1 cellular context compared by ENCODE assay signal in genomic region chr5:69217732-69218568, GRCh38.
A peak's percentile ranks its signal among the peaks of the same experiment; 100 is the strongest.
TF ChIP-seq lines count a peak whose summit lies in the region.

No MANE protein-coding gene starts in this region.

TF ChIP-seq in WTC11, 78 proteins besides CTCF, POLR2A, EP300 and RAD21 (continued from another document):
- TF ChIP-seq, protein P1, sequence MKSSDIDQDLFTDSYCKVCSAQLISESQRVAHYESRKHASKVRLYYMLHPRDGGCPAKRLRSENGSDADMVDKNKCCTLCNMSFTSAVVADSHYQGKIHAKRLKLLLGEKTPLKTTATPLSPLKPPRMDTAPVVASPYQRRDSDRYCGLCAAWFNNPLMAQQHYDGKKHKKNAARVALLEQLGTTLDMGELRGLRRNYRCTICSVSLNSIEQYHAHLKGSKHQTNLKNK (CRISPR knock-in tag; IDR thresholded peaks at IDR 0.05), result 0 out of 2 replicates have a peak, but pooled peaks have one; percentile 44
- TF ChIP-seq TEAD4 (CRISPR knock-in tag; IDR thresholded peaks at IDR 0.05) (no peak), KAT7 (CRISPR knock-in tag; IDR thresholded peaks at IDR 0.05; ENCODE audit: borderline replicate concordance) (no peak), HMGA2 (CRISPR knock-in tag; IDR thresholded peaks at IDR 0.05) (0 out of 2 replicates have a peak, but pooled peaks have one; percentile 7), SOX15 (CRISPR knock-in tag; IDR thresholded peaks at IDR 0.05) (no peak), FOXJ3 (CRISPR knock-in tag; IDR thresholded peaks at IDR 0.05; ENCODE audit: borderline replicate concordance) (no peak), RELA (CRISPR knock-in tag; IDR thresholded peaks at IDR 0.05; ENCODE audit: borderline replicate concordance) (no peak), ATF2 (CRISPR knock-in tag; IDR thresholded peaks at IDR 0.05; ENCODE audit: borderline replicate concordance, low read depth) (no peak), NR3C1 (CRISPR knock-in tag; conservative IDR thresholded peaks at IDR 0.05; ENCODE audit: low read depth) (no peak), OVOL2 (CRISPR knock-in tag; IDR thresholded peaks at IDR 0.05; ENCODE audit: borderline replicate concordance) (no peak), FOXK1 (CRISPR knock-in tag; IDR thresholded peaks at IDR 0.05) (peak; percentile 69), JUN (CRISPR knock-in tag; IDR thresholded peaks at IDR 0.05) (no peak; the same call in 1 of the 2 replicates), ZNF317 (CRISPR knock-in tag; IDR thresholded peaks at IDR 0.05; ENCODE audit: borderline replicate concordance, low read depth) (no peak), ZNF396 (CRISPR knock-in tag; IDR thresholded peaks at IDR 0.05; ENCODE audit: borderline replicate concordance) (no peak), ZNF416 (CRISPR knock-in tag; IDR thresholded peaks at IDR 0.05) (no peak), GRHL2 (CRISPR knock-in tag; IDR thresholded peaks at IDR 0.05; ENCODE audit: insufficient replicate concordance, severe bottlenecking) (no peak), ZNF232 (CRISPR knock-in tag; IDR thresholded peaks at IDR 0.05) (0 out of 2 replicates have a peak, but pooled peaks have one; percentile 45), ZNF423 (CRISPR knock-in tag; IDR thresholded peaks at IDR 0.05) (no peak), ZNF532 (CRISPR knock-in tag; IDR thresholded peaks at IDR 0.05; ENCODE audit: borderline replicate concordance) (no peak), SMAD3 (CRISPR knock-in tag; IDR thresholded peaks at IDR 0.05; ENCODE audit: borderline replicate concordance) (peak; percentile 39; the same call in 1 of the 2 replicates), MXD4 (CRISPR knock-in tag; IDR thresholded peaks at IDR 0.05; ENCODE audit: borderline replicate concordance) (no peak), ESRRA (CRISPR knock-in tag; IDR thresholded peaks at IDR 0.05; ENCODE audit: borderline replicate concordance) (no peak), GTF2I (CRISPR knock-in tag; conservative IDR thresholded peaks at IDR 0.05) (no peak), PREB (CRISPR knock-in tag; IDR thresholded peaks at IDR 0.05; ENCODE audit: borderline replicate concordance) (no peak), MYBL2 (CRISPR knock-in tag; IDR thresholded peaks at IDR 0.05) (peak; percentile 50; the same call in 1 of the 2 replicates)
- TF ChIP-seq, protein P2, sequence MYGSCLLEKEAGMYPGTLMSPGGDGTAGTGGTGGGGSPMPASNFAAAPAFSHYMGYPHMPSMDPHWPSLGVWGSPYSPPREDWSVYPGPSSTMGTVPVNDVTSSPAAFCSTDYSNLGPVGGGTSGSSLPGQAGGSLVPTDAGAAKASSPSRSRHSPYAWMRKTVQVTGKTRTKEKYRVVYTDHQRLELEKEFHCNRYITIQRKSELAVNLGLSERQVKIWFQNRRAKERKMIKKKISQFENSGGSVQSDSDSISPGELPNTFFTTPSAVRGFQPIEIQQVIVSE (CRISPR knock-in tag; IDR thresholded peaks at IDR 0.05; ENCODE audit: borderline replicate concordance), result no peak
- TF ChIP-seq, protein P3, sequence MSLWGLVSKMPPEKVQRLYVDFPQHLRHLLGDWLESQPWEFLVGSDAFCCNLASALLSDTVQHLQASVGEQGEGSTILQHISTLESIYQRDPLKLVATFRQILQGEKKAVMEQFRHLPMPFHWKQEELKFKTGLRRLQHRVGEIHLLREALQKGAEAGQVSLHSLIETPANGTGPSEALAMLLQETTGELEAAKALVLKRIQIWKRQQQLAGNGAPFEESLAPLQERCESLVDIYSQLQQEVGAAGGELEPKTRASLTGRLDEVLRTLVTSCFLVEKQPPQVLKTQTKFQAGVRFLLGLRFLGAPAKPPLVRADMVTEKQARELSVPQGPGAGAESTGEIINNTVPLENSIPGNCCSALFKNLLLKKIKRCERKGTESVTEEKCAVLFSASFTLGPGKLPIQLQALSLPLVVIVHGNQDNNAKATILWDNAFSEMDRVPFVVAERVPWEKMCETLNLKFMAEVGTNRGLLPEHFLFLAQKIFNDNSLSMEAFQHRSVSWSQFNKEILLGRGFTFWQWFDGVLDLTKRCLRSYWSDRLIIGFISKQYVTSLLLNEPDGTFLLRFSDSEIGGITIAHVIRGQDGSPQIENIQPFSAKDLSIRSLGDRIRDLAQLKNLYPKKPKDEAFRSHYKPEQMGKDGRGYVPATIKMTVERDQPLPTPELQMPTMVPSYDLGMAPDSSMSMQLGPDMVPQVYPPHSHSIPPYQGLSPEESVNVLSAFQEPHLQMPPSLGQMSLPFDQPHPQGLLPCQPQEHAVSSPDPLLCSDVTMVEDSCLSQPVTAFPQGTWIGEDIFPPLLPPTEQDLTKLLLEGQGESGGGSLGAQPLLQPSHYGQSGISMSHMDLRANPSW (CRISPR knock-in tag; conservative IDR thresholded peaks at IDR 0.05; ENCODE audit: low read depth), result no peak
- TF ChIP-seq, protein P4, sequence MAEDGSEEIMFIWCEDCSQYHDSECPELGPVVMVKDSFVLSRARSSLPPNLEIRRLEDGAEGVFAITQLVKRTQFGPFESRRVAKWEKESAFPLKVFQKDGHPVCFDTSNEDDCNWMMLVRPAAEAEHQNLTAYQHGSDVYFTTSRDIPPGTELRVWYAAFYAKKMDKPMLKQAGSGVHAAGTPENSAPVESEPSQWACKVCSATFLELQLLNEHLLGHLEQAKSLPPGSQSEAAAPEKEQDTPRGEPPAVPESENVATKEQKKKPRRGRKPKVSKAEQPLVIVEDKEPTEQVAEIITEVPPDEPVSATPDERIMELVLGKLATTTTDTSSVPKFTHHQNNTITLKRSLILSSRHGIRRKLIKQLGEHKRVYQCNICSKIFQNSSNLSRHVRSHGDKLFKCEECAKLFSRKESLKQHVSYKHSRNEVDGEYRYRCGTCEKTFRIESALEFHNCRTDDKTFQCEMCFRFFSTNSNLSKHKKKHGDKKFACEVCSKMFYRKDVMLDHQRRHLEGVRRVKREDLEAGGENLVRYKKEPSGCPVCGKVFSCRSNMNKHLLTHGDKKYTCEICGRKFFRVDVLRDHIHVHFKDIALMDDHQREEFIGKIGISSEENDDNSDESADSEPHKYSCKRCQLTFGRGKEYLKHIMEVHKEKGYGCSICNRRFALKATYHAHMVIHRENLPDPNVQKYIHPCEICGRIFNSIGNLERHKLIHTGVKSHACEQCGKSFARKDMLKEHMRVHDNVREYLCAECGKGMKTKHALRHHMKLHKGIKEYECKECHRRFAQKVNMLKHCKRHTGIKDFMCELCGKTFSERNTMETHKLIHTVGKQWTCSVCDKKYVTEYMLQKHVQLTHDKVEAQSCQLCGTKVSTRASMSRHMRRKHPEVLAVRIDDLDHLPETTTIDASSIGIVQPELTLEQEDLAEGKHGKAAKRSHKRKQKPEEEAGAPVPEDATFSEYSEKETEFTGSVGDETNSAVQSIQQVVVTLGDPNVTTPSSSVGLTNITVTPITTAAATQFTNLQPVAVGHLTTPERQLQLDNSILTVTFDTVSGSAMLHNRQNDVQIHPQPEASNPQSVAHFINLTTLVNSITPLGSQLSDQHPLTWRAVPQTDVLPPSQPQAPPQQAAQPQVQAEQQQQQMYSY (CRISPR knock-in tag; IDR thresholded peaks at IDR 0.05), result peak; percentile 80
- TF ChIP-seq, protein P5, sequence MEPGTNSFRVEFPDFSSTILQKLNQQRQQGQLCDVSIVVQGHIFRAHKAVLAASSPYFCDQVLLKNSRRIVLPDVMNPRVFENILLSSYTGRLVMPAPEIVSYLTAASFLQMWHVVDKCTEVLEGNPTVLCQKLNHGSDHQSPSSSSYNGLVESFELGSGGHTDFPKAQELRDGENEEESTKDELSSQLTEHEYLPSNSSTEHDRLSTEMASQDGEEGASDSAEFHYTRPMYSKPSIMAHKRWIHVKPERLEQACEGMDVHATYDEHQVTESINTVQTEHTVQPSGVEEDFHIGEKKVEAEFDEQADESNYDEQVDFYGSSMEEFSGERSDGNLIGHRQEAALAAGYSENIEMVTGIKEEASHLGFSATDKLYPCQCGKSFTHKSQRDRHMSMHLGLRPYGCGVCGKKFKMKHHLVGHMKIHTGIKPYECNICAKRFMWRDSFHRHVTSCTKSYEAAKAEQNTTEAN (CRISPR knock-in tag; IDR thresholded peaks at IDR 0.05), result no peak
TF ChIP-seq in WTC11: peak in this region for 26.
